Comparison of ENCODE assay signal across 22 cellular contexts in genomic region chr6:72691298-72691697, GRCh38.
"Had no signal": no experiment of that assay in that cellular context is flagged by ENCODE, and none has a peak within 500 bp of the region (broad histone marks: within the 10 kb centered on the region; RNA-seq: fewer than 3 reads in every experiment).

No MANE protein-coding gene starts in this region.

- H3K36me3 ChIP-seq: SJSA1 had no signal

- H3K4me1 ChIP-seq: SJSA1 had no signal

- H3K9me3 ChIP-seq: SJSA1 had no signal

- FAIRE-seq: astrocyte, RCC 7860 had no signal

- ATAC-seq: activated T-helper 17 cell treated with anti-CD3 and anti-CD28 coated beads, Interleukin-2, amount 50 U/mL, for 72 hours; PC-3; T-helper 17 cell had no signal

- H3K27ac ChIP-seq: SJSA1 had no signal

- H3K27me3 ChIP-seq: SJSA1 had no signal

- DNase-seq: activated B cell treated with CpG ODN at 0.5 μM for 24 hours; activated CD4-positive, alpha-beta memory T cell treated with anti-CD3 and anti-CD28 coated beads, Interleukin-2, amount 10 ng/mL, durations not matched to agents 7 days and 5 days; activated CD4-positive, alpha-beta T cell treated with anti-CD3 and anti-CD28 coated beads for 1 hour; activated CD4-positive, alpha-beta T cell treated with anti-CD3 and anti-CD28 coated beads, Interleukin-2, amount 10 ng/mL, durations not matched to agents 7 days and 5 days; activated gamma-delta T cell; activated naive CD4-positive, alpha-beta T cell treated with anti-CD3 and anti-CD28 coated beads for 36 hours; activated T-cell treated with anti-CD3 and anti-CD28 coated beads for 4 hours; activated T-cell treated with anti-CD3 and anti-CD28 coated beads, Interleukin-2, amount 50 U/mL, for 48 hours; amygdala; NCI-H1092; NCI-H1930; NCI-H446; NCI-H82; NK-92 treated with Interleukin-12 subunit alpha and Interleukin-12 subunit beta, amount 100 ng/mL, for 24 hours; PC-3; SHP77; T-helper 17 cell; T-helper 9 cell had no signal

- H3K4me3 ChIP-seq: SJSA1 had no signal
